In the genomic region with DNA sequence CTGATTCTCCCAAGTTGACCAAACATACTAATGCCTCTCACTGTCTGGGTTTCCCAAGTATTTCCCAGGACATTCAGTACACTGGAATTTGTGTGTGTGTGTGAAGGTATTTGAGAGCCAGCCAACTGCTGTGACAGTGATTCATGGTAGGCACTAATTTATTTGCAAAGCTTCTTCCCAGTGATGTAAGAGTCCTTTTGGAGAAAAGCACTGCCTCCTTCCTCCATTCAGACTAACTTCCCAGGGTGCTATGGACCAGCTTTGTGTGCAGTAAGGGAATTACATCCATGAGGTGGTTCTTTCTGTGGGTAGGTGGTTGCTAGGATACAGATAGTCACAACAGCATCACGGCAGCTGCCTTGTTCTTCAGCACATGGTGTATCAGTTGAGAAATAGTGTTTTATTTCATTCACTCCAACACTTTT, we compare ENCODE assay signal across 13 cellular contexts. TPM values are rescaled to one million over a fixed set of nuclear protein-coding genes. Genes with fewer than 3 reads are reported as not detected.
A peak's percentile ranks its signal among the peaks of the same experiment; 100 is the strongest.
DNase-seq lines count a peak whose midpoint lies in the region; ATAC-seq and TF ChIP-seq lines count a peak whose summit lies in the region.
"Had no signal": no experiment of that assay in that cellular context is flagged by ENCODE, and none has a peak within 500 bp of the region (broad histone marks: within the 10 kb centered on the region; RNA-seq: fewer than 3 reads in every experiment).

No MANE protein-coding gene starts in this region.

- H3K4me3 Mint-ChIP-seq in neural progenitor cell: no peak overlapping the region
- no peak overlapping the region for H3K4me3 Mint-ChIP-seq in natural killer cell treated with Interleukin-12 subunit alpha and Interleukin-12 subunit beta and Interleukin-15 and Interleukin-18, amount 100 ng/mL, for 72 hours
- H3K4me3 Mint-ChIP-seq: stimulated activated memory B cell treated with anti-CD40 and anti-IgM and Interleukin-4, amounts not matched to agents 10 μg/mL and 1 μg/mL and 100 μg/mL, for 72 hours had no signal

- H3K27ac ChIP-seq in neural progenitor cell: peak overlapping the region; percentile 91

- DNase-seq in Daoy (ENCODE audit: low read depth) (peak; percentile 64), NCI-H2227 (lab: John Stamatoyannopoulos, UW; ENCODE audit: unreplicated experiment) (peak; percentile 17), epithelial cell of esophagus (ENCODE audit: low read depth) (peak; percentile 91), neural progenitor cell (ENCODE audit: low spot score) (peak; percentile 90), epidermal melanocyte (ENCODE audit: insufficient read length, low spot score) (no peak)
- DNase-seq in natural killer cell treated with Interleukin-12 subunit alpha and Interleukin-12 subunit beta and Interleukin-15 and Interleukin-18, amount 100 ng/mL, for 72 hours (ENCODE audit: low spot score): no peak
- DNase-seq: activated gamma-delta T cell, DMS79, NCI-H1694 treated with DMSO at 0.1 percent for 48 hours had no signal

- peaks cover 3% of the 10 kb centered on the region for H3K36me3 Mint-ChIP-seq in neural progenitor cell
- H3K36me3 Mint-ChIP-seq in natural killer cell treated with Interleukin-12 subunit alpha and Interleukin-12 subunit beta and Interleukin-15 and Interleukin-18, amount 100 ng/mL, for 72 hours: no peaks in the 10 kb centered on the region
- H3K36me3 Mint-ChIP-seq: stimulated activated memory B cell treated with anti-CD40 and anti-IgM and Interleukin-4, amounts not matched to agents 10 μg/mL and 1 μg/mL and 100 μg/mL, for 72 hours had no signal

- peaks cover 20% of the 10 kb centered on the region for H3F3A ChIP-seq in neural progenitor cell (ENCODE audit: low read depth)

- H3K27me3 Mint-ChIP-seq in neural progenitor cell (ENCODE audit: insufficient read depth, low read depth): peaks cover 5% of the 10 kb centered on the region
- H3K27me3 Mint-ChIP-seq in natural killer cell treated with Interleukin-12 subunit alpha and Interleukin-12 subunit beta and Interleukin-15 and Interleukin-18, amount 100 ng/mL, for 72 hours: peaks cover 6 to 20% of the 10 kb centered on the region in 2 donors

- no peaks in the 10 kb centered on the region for H3K79me2 ChIP-seq in neural progenitor cell (ENCODE audit: low read depth)

- H3K27ac Mint-ChIP-seq in neural progenitor cell: peak overlapping the region; percentile 95
- no peak overlapping the region for H3K27ac Mint-ChIP-seq in natural killer cell treated with Interleukin-12 subunit alpha and Interleukin-12 subunit beta and Interleukin-15 and Interleukin-18, amount 100 ng/mL, for 72 hours
- H3K27ac Mint-ChIP-seq: stimulated activated memory B cell treated with anti-CD40 and anti-IgM and Interleukin-4, amounts not matched to agents 10 μg/mL and 1 μg/mL and 100 μg/mL, for 72 hours had no signal

- peaks cover 21% of the 10 kb centered on the region for H3K4me1 ChIP-seq in neural progenitor cell

- H2AFZ ChIP-seq in neural progenitor cell (replicated peaks): peak overlapping the region; percentile 6

- peak overlapping the region; percentile 40 for H3K4me2 ChIP-seq in neural progenitor cell

- H3K9me3 ChIP-seq in neural progenitor cell (ENCODE audit: low read depth): no peaks in the 10 kb centered on the region

- ATAC-seq in natural killer cell treated with Interleukin-12 subunit alpha and Interleukin-12 subunit beta and Interleukin-15 and Interleukin-18, amount 100 ng/mL, for 72 hours: no peak
- ATAC-seq in HG03521 (IDR thresholded peaks at IDR 0.05; ENCODE audit: unreplicated experiment): no peak
- ATAC-seq in GM21717 (IDR thresholded peaks at IDR 0.05; ENCODE audit: unreplicated experiment): no peak
- ATAC-seq: stimulated activated memory B cell treated with anti-CD40 and anti-IgM and Interleukin-4, amounts not matched to agents 10 μg/mL and 1 μg/mL and 100 μg/mL, for 72 hours had no signal

- no peaks in the 10 kb centered on the region for H3K36me3 ChIP-seq in neural progenitor cell

- no peak overlapping the region for H3K9ac ChIP-seq in neural progenitor cell

- TF ChIP-seq CTCF in epithelial cell of esophagus (IDR thresholded peaks at IDR 0.05; ENCODE audit: insufficient read depth, low read depth, low read length, missing control alignments) (no peak), neural progenitor cell (IDR thresholded peaks at IDR 0.05) (no peak)

- H3K27me3 ChIP-seq in neural progenitor cell: no peaks in the 10 kb centered on the region

- no peaks in the 10 kb centered on the region for H4K20me1 ChIP-seq in neural progenitor cell (ENCODE audit: low read depth)

- H3K4me1 Mint-ChIP-seq in neural progenitor cell: peaks cover 29% of the 10 kb centered on the region
- peaks cover 0 to 2% of the 10 kb centered on the region in 2 donors for H3K4me1 Mint-ChIP-seq in natural killer cell treated with Interleukin-12 subunit alpha and Interleukin-12 subunit beta and Interleukin-15 and Interleukin-18, amount 100 ng/mL, for 72 hours (ENCODE audit: low read depth in 2 of 2)
- H3K4me1 Mint-ChIP-seq: stimulated activated memory B cell treated with anti-CD40 and anti-IgM and Interleukin-4, amounts not matched to agents 10 μg/mL and 1 μg/mL and 100 μg/mL, for 72 hours had no signal

- H3K4me3 ChIP-seq in epithelial cell of esophagus (ENCODE audit: low read length) (no peak overlapping the region), neural progenitor cell (no peak overlapping the region)

- no peaks in the 10 kb centered on the region for H3K9me3 Mint-ChIP-seq in neural progenitor cell
- no peaks in the 10 kb centered on the region for H3K9me3 Mint-ChIP-seq in natural killer cell treated with Interleukin-12 subunit alpha and Interleukin-12 subunit beta and Interleukin-15 and Interleukin-18, amount 100 ng/mL, for 72 hours
- H3K9me3 Mint-ChIP-seq: stimulated activated memory B cell treated with anti-CD40 and anti-IgM and Interleukin-4, amounts not matched to agents 10 μg/mL and 1 μg/mL and 100 μg/mL, for 72 hours had no signal

RNA-seq across cellular contexts. Expression of gene EGF, which starts 8.7 kb away (rescaled TPM):
- 4.7 and 7.3 TPM in 2 replicates for total RNA-seq in Daoy (2014; rRNA removed; shearing (Covaris generic))
- total RNA-seq in neural progenitor cell (ENCODE audit: low replicate concordance): 6.2 and 6.6 TPM in 2 replicates
- not detected for total RNA-seq in natural killer cell treated with Interleukin-12 subunit alpha and Interleukin-12 subunit beta and Interleukin-15 and Interleukin-18, amount 100 ng/mL, for 72 hours
- total RNA-seq: T-helper 2 cell treated with Interferon-gamma antibody and Interleukin-4, amounts not matched to agents 100 ng/mL and 5 ng/mL, for 36 hours had no signal

Comparison
In these comparisons a context has a peak if more than half of its experiments do, and no peak if none do; other contexts are left out.
1. DNase-seq: peak in Daoy (single experiment), NCI-H2227 (single experiment), epithelial cell of esophagus (single experiment) and neural progenitor cell (single experiment); none in natural killer cell treated with Interleukin-12 subunit alpha and Interleukin-12 subunit beta and Interleukin-15 and Interleukin-18, amount 100 ng/mL, for 72 hours (single experiment) and epidermal melanocyte (single experiment).